9 cellular contexts compared by ENCODE assay signal in genomic region chr19:17830567-17831418, GRCh38. TPM values are rescaled to one million over a fixed set of nuclear protein-coding genes. Genes with fewer than 3 reads are reported as not detected.
A peak's percentile ranks its signal among the peaks of the same experiment; 100 is the strongest.
DNase-seq lines count a peak whose midpoint lies in the region; ATAC-seq and TF ChIP-seq lines count a peak whose summit lies in the region.
"Had no signal": no experiment of that assay in that cellular context is flagged by ENCODE, and none has a peak within 500 bp of the region (broad histone marks: within the 10 kb centered on the region; RNA-seq: fewer than 3 reads in every experiment).

No MANE protein-coding gene starts in this region.

- intact Hi-C loops in activated T-helper 2 cell treated with anti-CD3 and anti-CD28 coated beads, Interferon-gamma antibody, Interleukin-2, Interleukin-4, amounts not matched to agents 10 μg/mL and 5 μg/mL and 100 μg/mL, durations not matched to agents 14 hours and 24 hours and 36 hours (cut with micrococcal nuclease) = no loop called here

- peak overlapping the region; percentile 7 for H3K27ac Mint-ChIP-seq in activated T-helper 2 cell treated with anti-CD3 and anti-CD28 coated beads, Interferon-gamma antibody, Interleukin-2, Interleukin-4, amounts not matched to agents 10 μg/mL and 5 μg/mL and 100 μg/mL, durations not matched to agents 14 hours and 24 hours and 36 hours
- no peak overlapping the region for H3K27ac Mint-ChIP-seq in osteocyte (ENCODE audit: unreplicated experiment)

- DNase-seq in NCI-H2081 (lab: John Stamatoyannopoulos, UW) = peak; percentile 29 to 74
- DNase-seq in NCI-H2081 treated with DMSO at 0.1 percent for 48 hours (lab: John Stamatoyannopoulos, UW) = no peak
- peak; percentile 54 to 85 for DNase-seq in NCI-H446 (lab: John Stamatoyannopoulos, UW)
- DNase-seq in activated T-helper 2 cell treated with anti-CD3 and anti-CD28 coated beads, Interferon-gamma antibody, Interleukin-2, Interleukin-4, amounts not matched to agents 10 μg/mL and 5 μg/mL and 100 μg/mL, durations not matched to agents 14 hours and 24 hours and 36 hours (ENCODE audit: low spot score) = peak; percentile 24
- peak; percentile 74 for DNase-seq in glomerular visceral epithelial cell (ENCODE audit: extremely low spot score)
- DNase-seq in osteocyte (ENCODE audit: extremely low spot score, unreplicated experiment) = no peak
- no peak for DNase-seq in central memory CD4-positive, alpha-beta T cell

- H3K4me3 Mint-ChIP-seq in activated T-helper 2 cell treated with anti-CD3 and anti-CD28 coated beads, Interferon-gamma antibody, Interleukin-2, Interleukin-4, amounts not matched to agents 10 μg/mL and 5 μg/mL and 100 μg/mL, durations not matched to agents 14 hours and 24 hours and 36 hours (ENCODE audit: low read depth) = no peak overlapping the region
- H3K4me3 Mint-ChIP-seq in osteocyte (ENCODE audit: unreplicated experiment) = peak overlapping the region; percentile 73

- ATAC-seq in HG02623 (IDR thresholded peaks at IDR 0.05; ENCODE audit: unreplicated experiment) = no peak

- peaks cover 80% of the 10 kb centered on the region for H3K36me3 Mint-ChIP-seq in activated T-helper 2 cell treated with anti-CD3 and anti-CD28 coated beads, Interferon-gamma antibody, Interleukin-2, Interleukin-4, amounts not matched to agents 10 μg/mL and 5 μg/mL and 100 μg/mL, durations not matched to agents 14 hours and 24 hours and 36 hours (ENCODE audit: low read depth)
- H3K36me3 Mint-ChIP-seq in osteocyte (ENCODE audit: unreplicated experiment) = no peaks in the 10 kb centered on the region

- H3K27me3 Mint-ChIP-seq in activated T-helper 2 cell treated with anti-CD3 and anti-CD28 coated beads, Interferon-gamma antibody, Interleukin-2, Interleukin-4, amounts not matched to agents 10 μg/mL and 5 μg/mL and 100 μg/mL, durations not matched to agents 14 hours and 24 hours and 36 hours (ENCODE audit: low read depth) = no peaks in the 10 kb centered on the region
- H3K27me3 Mint-ChIP-seq in osteocyte (ENCODE audit: unreplicated experiment) = peaks cover 12% of the 10 kb centered on the region

- H3K9me3 Mint-ChIP-seq in activated T-helper 2 cell treated with anti-CD3 and anti-CD28 coated beads, Interferon-gamma antibody, Interleukin-2, Interleukin-4, amounts not matched to agents 10 μg/mL and 5 μg/mL and 100 μg/mL, durations not matched to agents 14 hours and 24 hours and 36 hours = no peaks in the 10 kb centered on the region
- no peaks in the 10 kb centered on the region for H3K9me3 Mint-ChIP-seq in osteocyte (ENCODE audit: unreplicated experiment)

- H3K4me1 Mint-ChIP-seq in activated T-helper 2 cell treated with anti-CD3 and anti-CD28 coated beads, Interferon-gamma antibody, Interleukin-2, Interleukin-4, amounts not matched to agents 10 μg/mL and 5 μg/mL and 100 μg/mL, durations not matched to agents 14 hours and 24 hours and 36 hours (ENCODE audit: low read depth) = peaks cover 8% of the 10 kb centered on the region
- peaks cover 10% of the 10 kb centered on the region for H3K4me1 Mint-ChIP-seq in osteocyte (ENCODE audit: unreplicated experiment)

- TF ChIP-seq CTCF in osteocyte (IDR thresholded peaks at IDR 0.05) = no peak

RNA-seq across cellular contexts. Expression of gene INSL3, which starts 9.5 kb away (rescaled TPM):
- total RNA-seq in activated T-helper 2 cell treated with anti-CD3 and anti-CD28 coated beads, Interferon-gamma antibody, Interleukin-2, Interleukin-4, amounts not matched to agents 10 μg/mL and 5 μg/mL and 100 μg/mL, durations not matched to agents 14 hours and 24 hours and 36 hours = 6.2 and 6.9 TPM in 2 replicates
- not detected in 2 replicates for total RNA-seq in osteocyte
- total RNA-seq: urinary bladder had no signal

RNA-seq across cellular contexts. Expression of gene JAK3, which starts 17.0 kb away (rescaled TPM):
- 212 and 221 TPM in 2 replicates for total RNA-seq in activated T-helper 2 cell treated with anti-CD3 and anti-CD28 coated beads, Interferon-gamma antibody, Interleukin-2, Interleukin-4, amounts not matched to agents 10 μg/mL and 5 μg/mL and 100 μg/mL, durations not matched to agents 14 hours and 24 hours and 36 hours
- 1.6 and 1.8 TPM in 2 replicates for total RNA-seq in osteocyte

RNA-seq across cellular contexts. Expression of gene RPL18A, which starts 28.9 kb away (rescaled TPM):
- total RNA-seq in activated T-helper 2 cell treated with anti-CD3 and anti-CD28 coated beads, Interferon-gamma antibody, Interleukin-2, Interleukin-4, amounts not matched to agents 10 μg/mL and 5 μg/mL and 100 μg/mL, durations not matched to agents 14 hours and 24 hours and 36 hours = 2,784 and 2,842 TPM in 2 replicates
- total RNA-seq in osteocyte = 1,671 and 1,710 TPM in 2 replicates

RNA-seq across cellular contexts. Expression of gene B3GNT3, which starts 35.9 kb away (rescaled TPM):
- not detected in 2 replicates for total RNA-seq in activated T-helper 2 cell treated with anti-CD3 and anti-CD28 coated beads, Interferon-gamma antibody, Interleukin-2, Interleukin-4, amounts not matched to agents 10 μg/mL and 5 μg/mL and 100 μg/mL, durations not matched to agents 14 hours and 24 hours and 36 hours
- total RNA-seq in osteocyte = not detected in 2 replicates

RNA-seq across cellular contexts. Expression of gene SLC5A5, which starts 41.0 kb away (rescaled TPM):
- 0.69 and 0.75 TPM in 2 replicates for total RNA-seq in activated T-helper 2 cell treated with anti-CD3 and anti-CD28 coated beads, Interferon-gamma antibody, Interleukin-2, Interleukin-4, amounts not matched to agents 10 μg/mL and 5 μg/mL and 100 μg/mL, durations not matched to agents 14 hours and 24 hours and 36 hours
- total RNA-seq in osteocyte = not detected in 2 replicates
- total RNA-seq: urinary bladder had no signal

Comparison
In these comparisons a context has a peak if more than half of its experiments do, and no peak if none do; other contexts are left out.
1. DNase-seq: peak in NCI-H2081 (2 of 2), NCI-H446 (2 of 2), activated T-helper 2 cell treated with anti-CD3 and anti-CD28 coated beads, Interferon-gamma antibody, Interleukin-2, Interleukin-4, amounts not matched to agents 10 μg/mL and 5 μg/mL and 100 μg/mL, durations not matched to agents 14 hours and 24 hours and 36 hours (single experiment) and glomerular visceral epithelial cell (single experiment); none in NCI-H2081 treated with DMSO at 0.1 percent for 48 hours (single experiment), osteocyte (single experiment) and central memory CD4-positive, alpha-beta T cell (single experiment).
2. RNA of gene JAK3, which starts 17.0 kb away (total RNA-seq): 212 to 221 TPM in activated T-helper 2 cell treated with anti-CD3 and anti-CD28 coated beads, Interferon-gamma antibody, Interleukin-2, Interleukin-4, amounts not matched to agents 10 μg/mL and 5 μg/mL and 100 μg/mL, durations not matched to agents 14 hours and 24 hours and 36 hours; 1.6 to 1.8 TPM in osteocyte; every median in the first group is over 10 times any median in the second.